ENCODE assay signal across 26 cellular contexts in the genomic region with DNA sequence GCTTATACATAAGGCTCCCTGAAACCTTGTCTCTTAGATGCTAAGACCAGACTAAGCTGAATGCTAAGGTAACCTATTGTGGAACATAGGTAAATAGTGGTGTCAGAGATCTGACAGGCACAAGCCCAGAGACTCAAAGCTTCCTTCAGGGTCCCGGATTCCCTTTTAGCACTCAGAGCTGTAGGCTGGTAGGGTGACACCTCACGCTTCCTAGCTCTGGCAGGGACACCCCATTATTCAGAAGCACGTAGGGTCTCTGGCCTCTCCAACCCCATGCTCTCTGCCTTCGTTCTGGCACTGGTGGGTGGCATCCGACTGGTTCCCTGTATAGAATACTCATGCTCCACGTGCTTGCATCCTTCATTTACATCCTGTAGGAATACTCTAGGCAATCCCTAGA.
DNase-seq lines count a peak whose midpoint lies in the region; ATAC-seq, FAIRE-seq and TF ChIP-seq lines count a peak whose summit lies in the region.
"Had no signal": no experiment of that assay in that cellular context is flagged by ENCODE, and none has a peak within 500 bp of the region (broad histone marks: within the 10 kb centered on the region; RNA-seq: fewer than 3 reads in every experiment).

No MANE protein-coding gene starts in this region.

- POLR2A ChIA-PET in naive thymus-derived CD8-positive, alpha-beta T cell (lab: Charles Lee), result interaction anchor here (1.0 to 2.0 kb wide), 2 partner anchors 18 to 20 kb away, joined by 4 to 6 read pairs; no protein-coding TSS in a partner anchor

- peaks cover 10 to 21% of the 10 kb centered on the region in 2 experiments for H3K36me3 ChIP-seq in keratinocyte (ENCODE audit: control insufficient read depth in 2 of 2, extremely low read depth in 1 of 2, insufficient read depth in 2 of 2, low read length in 2 of 2)
- no peaks in the 10 kb centered on the region for H3K36me3 ChIP-seq in uterus
- H3K36me3 ChIP-seq: SJSA1 had no signal

- peak overlapping the region; percentile 97 for H3K27ac ChIP-seq in HL-60 (replicated peaks)
- peak overlapping the region; percentile 23 for H3K27ac ChIP-seq in keratinocyte (ENCODE audit: control insufficient read depth, insufficient read depth, low read length)
- H3K27ac ChIP-seq in uterus, result peak overlapping the region; percentile 39 to 46
- H3K27ac ChIP-seq: 22Rv1, BLaER1, SJSA1 had no signal

- H3K36me3 Mint-ChIP-seq in activated CD8-positive, alpha-beta memory T cell treated with anti-CD3 and anti-CD28 coated beads, Interleukin-2, amount 10 ng/mL, durations not matched to agents 7 days and 5 days, result peaks cover 21% of the 10 kb centered on the region
- H3K36me3 Mint-ChIP-seq in naive thymus-derived CD8-positive, alpha-beta T cell, result peaks cover 0 to 37% (median 7%) of the 10 kb centered on the region in 3 donors

- no peak for ATAC-seq in activated CD8-positive, alpha-beta memory T cell treated with anti-CD3 and anti-CD28 coated beads, Interleukin-2, amount 10 ng/mL, durations not matched to agents 7 days and 5 days
- ATAC-seq in left colon, result no peak
- ATAC-seq in naive thymus-derived CD8-positive, alpha-beta T cell, result no peak
- ATAC-seq: Right ventricle myocardium inferior had no signal

- H3K9ac ChIP-seq in keratinocyte (ENCODE audit: control insufficient read depth, extremely low read depth, insufficient read depth, low read length), result peak overlapping the region; percentile 51
- H3K9ac ChIP-seq: BLaER1 had no signal

- H3K27ac Mint-ChIP-seq in activated CD8-positive, alpha-beta memory T cell treated with anti-CD3 and anti-CD28 coated beads, Interleukin-2, amount 10 ng/mL, durations not matched to agents 7 days and 5 days, result no peak overlapping the region
- H3K27ac Mint-ChIP-seq in naive thymus-derived CD8-positive, alpha-beta T cell, result peak overlapping the region in 1 of 10 donors; percentile 26
- H3K27ac Mint-ChIP-seq: GM23338 had no signal

- H3K4me3 ChIP-seq in HL-60 (replicated peaks; ENCODE audit: insufficient read depth, low read length) (no peak overlapping the region), keratinocyte (ENCODE audit: control insufficient read depth in 2 of 3, extremely low read depth in 1 of 3, insufficient read depth in 2 of 3, low read depth in 1 of 3, low read length in 3 of 3) (no peak overlapping the region), uterus (no peak overlapping the region)
- H3K4me3 ChIP-seq: BLaER1, GM23338, HAP-1, SJSA1 had no signal

- DNase-seq in activated CD8-positive, alpha-beta memory T cell treated with anti-CD3 and anti-CD28 coated beads for 24 hours, result peak; percentile 44
- DNase-seq in activated CD8-positive, alpha-beta memory T cell treated with anti-CD3 and anti-CD28 coated beads, Interleukin-2, amount 10 ng/mL, durations not matched to agents 7 days and 5 days, result no peak
- no peak for DNase-seq in HL-60 (ENCODE audit: low read depth in 1 of 2, low spot score in 1 of 2)
- DNase-seq in keratinocyte (ENCODE audit: low read depth, low spot score), result no peak
- DNase-seq in uterus, result no peak
- DNase-seq in left colon, result no peak
- DNase-seq in naive thymus-derived CD8-positive, alpha-beta T cell, result no peak
- no peak for DNase-seq in NCI-H1105 (lab: John Stamatoyannopoulos, UW)
- DNase-seq: ACHN, DMS53, GDM1, Karpas-422, NCI-H1417, NCI-H1694 treated with DMSO at 0.1 percent for 48 hours, NCI-H2081 treated with DMSO at 0.1 percent for 48 hours, NCI-H2171 treated with DMSO at 0.1 percent for 48 hours, NCI-H524 treated with DMSO at 0.1 percent for 48 hours, OCI-M1 had no signal

- dilution Hi-C loops in keratinocyte (cut with MboI; ENCODE audit: extremely low pct_ligation_motif_present, low sequenced_read_pairs), result no loop called here

- peaks cover 3% of the 10 kb centered on the region for H3K9me1 ChIP-seq in keratinocyte (ENCODE audit: control insufficient read depth, extremely low read depth, insufficient read depth, low read length)

- CTCF ChIA-PET in activated CD8-positive, alpha-beta memory T cell treated with anti-CD3 and anti-CD28 coated beads, Interleukin-2, amount 10 ng/mL, durations not matched to agents 7 days and 5 days (lab: Charles Lee), result interaction anchor here (1.5 to 1.6 kb wide), 3 partner anchors 9 to 121 kb away, joined by 4 to 8 read pairs (median 7); no protein-coding TSS in a partner anchor

- H3K4me1 Mint-ChIP-seq in activated CD8-positive, alpha-beta memory T cell treated with anti-CD3 and anti-CD28 coated beads, Interleukin-2, amount 10 ng/mL, durations not matched to agents 7 days and 5 days, result peaks cover 28% of the 10 kb centered on the region
- H3K4me1 Mint-ChIP-seq in naive thymus-derived CD8-positive, alpha-beta T cell, result peaks cover 44 to 94% (median 87%) of the 10 kb centered on the region in 4 donors

- no peak for FAIRE-seq in keratinocyte (lab: Jason Lieb, UNC)
- FAIRE-seq: D721Med, GM18507 had no signal

- H3K27me3 ChIP-seq in HL-60 (ENCODE audit: insufficient read depth, poor library complexity, severe bottlenecking) (no peaks in the 10 kb centered on the region), keratinocyte (ENCODE audit: control insufficient read depth, extremely low read depth, insufficient read depth, low read length) (no peaks in the 10 kb centered on the region), uterus (no peaks in the 10 kb centered on the region)
- H3K27me3 ChIP-seq: BLaER1, SJSA1 had no signal

- no peaks in the 10 kb centered on the region for H3K27me3 Mint-ChIP-seq in activated CD8-positive, alpha-beta memory T cell treated with anti-CD3 and anti-CD28 coated beads, Interleukin-2, amount 10 ng/mL, durations not matched to agents 7 days and 5 days
- no peaks in the 10 kb centered on the region for H3K27me3 Mint-ChIP-seq in naive thymus-derived CD8-positive, alpha-beta T cell

- H3K4me1 ChIP-seq in keratinocyte (ENCODE audit: control insufficient read depth, extremely low read depth, insufficient read depth, low read length) (peaks cover 42% of the 10 kb centered on the region), uterus (peaks cover 5 to 10% of the 10 kb centered on the region in 2 donors)
- H3K4me1 ChIP-seq: BLaER1, HAP-1, SJSA1 had no signal

- peak overlapping the region; percentile 7 for H3K4me2 ChIP-seq in keratinocyte (ENCODE audit: control insufficient read depth, extremely low read depth, insufficient read depth, low read depth, low read length)
- H3K4me2 ChIP-seq: BLaER1, GM23338 had no signal

- no peak for TF ChIP-seq POLR2A in uterus (IDR thresholded peaks at IDR 0.05)

- H3K9me3 ChIP-seq in keratinocyte (ENCODE audit: control insufficient read depth, low read depth, low read length), result no peaks in the 10 kb centered on the region
- no peaks in the 10 kb centered on the region for H3K9me3 ChIP-seq in uterus
- H3K9me3 ChIP-seq: BLaER1, HAP-1, SJSA1 had no signal

- H3K9me3 Mint-ChIP-seq in activated CD8-positive, alpha-beta memory T cell treated with anti-CD3 and anti-CD28 coated beads, Interleukin-2, amount 10 ng/mL, durations not matched to agents 7 days and 5 days (ENCODE audit: low read depth), result no peaks in the 10 kb centered on the region
- no peaks in the 10 kb centered on the region for H3K9me3 Mint-ChIP-seq in naive thymus-derived CD8-positive, alpha-beta T cell
- H3K9me3 Mint-ChIP-seq: GM23338 had no signal

- peaks cover 83% of the 10 kb centered on the region for H3K79me2 ChIP-seq in keratinocyte (ENCODE audit: control insufficient read depth, insufficient read depth, low read length)

- no peak overlapping the region for H2AFZ ChIP-seq in keratinocyte (ENCODE audit: control insufficient read depth, low read length)
- H2AFZ ChIP-seq: GM23338 had no signal

- no peak for TF ChIP-seq CTCF in HL-60 (IDR thresholded peaks at IDR 0.05; ENCODE audit: insufficient read depth, low read length)
- no peak for TF ChIP-seq CTCF in keratinocyte (optimal IDR thresholded peaks at IDR 0.05 in 1 of 3, IDR thresholded peaks at IDR 0.05 in 1 of 3, conservative IDR thresholded peaks at IDR 0.05 in 1 of 3; ENCODE audit: extremely low read depth in 1 of 3, insufficient read depth in 2 of 3, low read length in 3 of 3)
- TF ChIP-seq CTCF in uterus (IDR thresholded peaks at IDR 0.05), result no peak

- intact Hi-C loops in uterus (cut with DNase I; ENCODE audit: low total_unique reads) (no loop called here), left colon (cut with DNase I, micrococcal nuclease) (no loop called here)

- H4K20me1 ChIP-seq in keratinocyte (ENCODE audit: control insufficient read depth, extremely low read depth, insufficient read depth, low read length), result no peaks in the 10 kb centered on the region

- H3K4me3 Mint-ChIP-seq in activated CD8-positive, alpha-beta memory T cell treated with anti-CD3 and anti-CD28 coated beads, Interleukin-2, amount 10 ng/mL, durations not matched to agents 7 days and 5 days, result no peak overlapping the region
- no peak overlapping the region for H3K4me3 Mint-ChIP-seq in naive thymus-derived CD8-positive, alpha-beta T cell
- H3K4me3 Mint-ChIP-seq: GM23338 had no signal

Comparison
In these comparisons a context has a peak if more than half of its experiments do, and no peak if none do; other contexts are left out.
1. H3K27ac ChIP-seq: peak in every context shown above with its lines; median percentile 97 in HL-60; 42 in uterus; 23 in keratinocyte.